Comparison of ENCODE assay signal across 7 cellular contexts in the genomic region with DNA sequence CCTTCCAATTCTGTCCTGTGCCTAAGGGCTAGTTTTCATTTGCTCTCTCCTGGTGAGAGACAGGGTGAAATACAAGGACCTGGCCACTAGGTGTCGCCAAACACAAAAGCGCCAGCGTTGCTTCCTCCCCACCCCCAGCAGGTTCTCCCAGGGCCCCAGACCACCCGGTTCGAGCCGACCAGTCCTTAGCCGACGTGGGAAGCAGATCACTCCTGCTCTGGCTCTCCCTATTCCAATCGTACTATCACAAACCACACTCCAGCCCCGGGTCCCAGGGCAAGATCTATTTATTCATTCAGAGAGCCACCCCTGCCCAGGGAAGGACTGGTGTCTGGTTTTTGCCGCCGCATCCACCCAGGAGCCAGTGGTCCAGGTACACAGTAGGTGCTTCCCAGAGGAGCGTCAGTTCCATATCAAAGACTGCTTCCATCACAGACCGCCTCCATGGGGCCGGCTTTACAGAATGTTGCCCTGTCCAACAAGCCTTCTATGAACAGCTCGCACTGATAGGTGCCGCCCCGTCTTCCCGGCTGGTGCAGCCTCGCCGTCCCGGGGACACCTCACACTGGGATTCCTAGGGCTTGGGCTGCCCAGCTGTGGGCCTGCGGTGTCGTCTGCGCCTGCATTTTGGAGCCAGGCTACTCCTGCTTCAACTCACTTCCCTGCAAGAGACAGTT. TPM values are rescaled to one million over a fixed set of nuclear protein-coding genes. Genes with fewer than 3 reads are reported as not detected.
DNase-seq lines count a peak whose midpoint lies in the region; ATAC-seq, FAIRE-seq and TF ChIP-seq lines count a peak whose summit lies in the region.

No MANE protein-coding gene starts in this region.

- DNase-seq in GM12891 (ENCODE audit: insufficient read length, low spot score) (peak; percentile 97), MG63 (peak; percentile 57), SKM-1 (lab: John Stamatoyannopoulos, UW; ENCODE audit: unreplicated experiment) (peak; percentile 58), cardiac muscle cell (ENCODE audit: low read depth in 1 of 2, low spot score in 1 of 2) (peak; percentile 82 to 90), upper lobe of left lung (peak; percentile 64 to 69)
- DNase-seq in activated naive CD8-positive, alpha-beta T cell treated with anti-CD3 and anti-CD28 coated beads, Interleukin-2, amount 10 ng/mL, durations not matched to agents 7 days and 5 days = peak; percentile 72

- 39 to 46% methylated on average over 10 to 25 of the region's 25 CpGs for WGBS in upper lobe of left lung, 2 donors

- FAIRE-seq in GM12891 (lab: Jason Lieb, UNC) = peak; percentile 90

- peak overlapping the region; percentile 28 for H3K4me2 ChIP-seq in parathyroid adenoma (ENCODE audit: low read length)

- H3K79me2 ChIP-seq in parathyroid adenoma = no peaks in the 10 kb centered on the region

- H3K9me3 ChIP-seq in MG63 (no peaks in the 10 kb centered on the region), cardiac muscle cell (ENCODE audit: low read depth) (no peaks in the 10 kb centered on the region), parathyroid adenoma (ENCODE audit: control insufficient read depth, low read length) (no peaks in the 10 kb centered on the region), upper lobe of left lung (no peaks in the 10 kb centered on the region)

- peaks cover 14% of the 10 kb centered on the region for H3K4me1 Mint-ChIP-seq in activated naive CD8-positive, alpha-beta T cell treated with anti-CD3 and anti-CD28 coated beads, Interleukin-2, amount 10 ng/mL, durations not matched to agents 7 days and 5 days

- H3K4me1 ChIP-seq in cardiac muscle cell (ENCODE audit: low read depth) (peaks cover 17% of the 10 kb centered on the region), parathyroid adenoma (no peaks in the 10 kb centered on the region), upper lobe of left lung (peaks cover 0 to 13% (median 7%) of the 10 kb centered on the region in 4 donors)

- H3K27me3 ChIP-seq in MG63 = no peaks in the 10 kb centered on the region
- H3K27me3 ChIP-seq in cardiac muscle cell = no peaks in the 10 kb centered on the region
- no peaks in the 10 kb centered on the region for H3K27me3 ChIP-seq in parathyroid adenoma (ENCODE audit: control insufficient read depth, insufficient read depth, low read length)
- H3K27me3 ChIP-seq in upper lobe of left lung = no peaks in the 10 kb centered on the region

- no peak for TF ChIP-seq POLR2A in GM12891 (IDR thresholded peaks at IDR 0.05; ENCODE audit: low read depth, low read length)
- no peak for TF ChIP-seq POLR2A in upper lobe of left lung (IDR thresholded peaks at IDR 0.05)

- no peaks in the 10 kb centered on the region for H3K36me3 Mint-ChIP-seq in activated naive CD8-positive, alpha-beta T cell treated with anti-CD3 and anti-CD28 coated beads, Interleukin-2, amount 10 ng/mL, durations not matched to agents 7 days and 5 days

- peak overlapping the region; percentile 62 for H3K27ac ChIP-seq in cardiac muscle cell
- H3K27ac ChIP-seq in parathyroid adenoma = no peak overlapping the region
- peak overlapping the region in 2 of 4 donors; percentile 13 to 40 for H3K27ac ChIP-seq in upper lobe of left lung

- H3K9me3 Mint-ChIP-seq in activated naive CD8-positive, alpha-beta T cell treated with anti-CD3 and anti-CD28 coated beads, Interleukin-2, amount 10 ng/mL, durations not matched to agents 7 days and 5 days = no peaks in the 10 kb centered on the region

- peak; percentile 90 for TF ChIP-seq CTCF in cardiac muscle cell (IDR thresholded peaks at IDR 0.05; ENCODE audit: low read depth, low read length)
- peak; percentile 74 for TF ChIP-seq CTCF in parathyroid adenoma (IDR thresholded peaks at IDR 0.05)
- peak; percentile 84 to 93 (median 88) for TF ChIP-seq CTCF in upper lobe of left lung (IDR thresholded peaks at IDR 0.05)

- ATAC-seq in activated naive CD8-positive, alpha-beta T cell treated with anti-CD3 and anti-CD28 coated beads, Interleukin-2, amount 10 ng/mL, durations not matched to agents 7 days and 5 days (ENCODE audit: low read depth) = peak; percentile 86
- ATAC-seq in upper lobe of left lung (ENCODE audit: low FRiP score in 2 of 2) = peak; percentile 80 to 90

- no peak overlapping the region for H2AFZ ChIP-seq in parathyroid adenoma

- H3K4me3 ChIP-seq in MG63 = no peak overlapping the region
- no peak overlapping the region for H3K4me3 ChIP-seq in cardiac muscle cell
- H3K4me3 ChIP-seq in parathyroid adenoma (ENCODE audit: low read depth, low read length) = no peak overlapping the region
- H3K4me3 ChIP-seq in upper lobe of left lung = no peak overlapping the region

- H3K27me3 Mint-ChIP-seq in activated naive CD8-positive, alpha-beta T cell treated with anti-CD3 and anti-CD28 coated beads, Interleukin-2, amount 10 ng/mL, durations not matched to agents 7 days and 5 days = no peaks in the 10 kb centered on the region

- peak overlapping the region; percentile 44 for H3K4me3 Mint-ChIP-seq in activated naive CD8-positive, alpha-beta T cell treated with anti-CD3 and anti-CD28 coated beads, Interleukin-2, amount 10 ng/mL, durations not matched to agents 7 days and 5 days

- no peak overlapping the region for H3K27ac Mint-ChIP-seq in activated naive CD8-positive, alpha-beta T cell treated with anti-CD3 and anti-CD28 coated beads, Interleukin-2, amount 10 ng/mL, durations not matched to agents 7 days and 5 days

- POLR2A ChIA-PET in activated naive CD8-positive, alpha-beta T cell treated with anti-CD3 and anti-CD28 coated beads, Interleukin-2, amount 10 ng/mL, durations not matched to agents 7 days and 5 days (lab: Charles Lee) = interaction anchor here (1.4 kb wide), 1 partner anchor 68 kb away, joined by 3 read pairs; a partner anchor contains a TSS

- H3K9ac ChIP-seq in parathyroid adenoma = no peak overlapping the region

- TF ChIP-seq EP300 in upper lobe of left lung (IDR thresholded peaks at IDR 0.05) = no peak

- H3K36me3 ChIP-seq in MG63 (no peaks in the 10 kb centered on the region), cardiac muscle cell (no peaks in the 10 kb centered on the region), parathyroid adenoma (ENCODE audit: control insufficient read depth, insufficient read depth, low read length) (no peaks in the 10 kb centered on the region), upper lobe of left lung (peaks cover 0 to 27% (median 14%) of the 10 kb centered on the region in 4 donors)

TF ChIP-seq in GM12891, 5 proteins besides CTCF, POLR2A, EP300 and RAD21:
- TF ChIP-seq SPI1 (IDR thresholded peaks at IDR 0.05; ENCODE audit: low read depth, low read length) (0 out of 2 replicates have a peak, but pooled peaks have one; percentile 6), TAF1 (IDR thresholded peaks at IDR 0.05; ENCODE audit: low read depth, low read length) (no peak), POU2F2 (IDR thresholded peaks at IDR 0.05; ENCODE audit: low read depth, low read length) (no peak), PAX5 (IDR thresholded peaks at IDR 0.05; ENCODE audit: insufficient read depth, low read length, severe bottlenecking) (no peak)

RNA-seq across cellular contexts. Expression of a gene that starts 35.0 kb away (rescaled TPM):
- 15.6 TPM for polyA plus RNA-seq in GM12891 (2012; ENCODE audit: low read depth, missing spikeins)
- 18.0 and 21.5 TPM in 2 replicates for total RNA-seq in MG63 (2014; rRNA removed; shearing (Covaris generic); ENCODE audit: low replicate concordance)
- total RNA-seq in activated naive CD8-positive, alpha-beta T cell treated with anti-CD3 and anti-CD28 coated beads, Interleukin-2, amount 10 ng/mL, durations not matched to agents 7 days and 5 days = 10 to 100 TPM; 15.8 to 17.0 TPM
- total RNA-seq in cardiac muscle cell (122 and 124 TPM in 2 replicates), upper lobe of left lung (10 to 100 TPM; 39.8 to 85.8 (median 73.1) TPM)
- polyA plus RNA-seq in cardiac muscle cell = 80.1 and 111 TPM in 2 replicates

RNA-seq across cellular contexts. Expression of a gene that starts 51.3 kb away (rescaled TPM):
- polyA plus RNA-seq in GM12891 (2012; ENCODE audit: low read depth, missing spikeins) = 34.9 TPM
- 31.7 and 43.6 TPM in 2 replicates for total RNA-seq in MG63 (2014; rRNA removed; shearing (Covaris generic); ENCODE audit: low replicate concordance)
- 100 to 1,000 TPM; 104 to 106 TPM for total RNA-seq in activated naive CD8-positive, alpha-beta T cell treated with anti-CD3 and anti-CD28 coated beads, Interleukin-2, amount 10 ng/mL, durations not matched to agents 7 days and 5 days
- 49.4 and 70.9 TPM in 2 replicates for total RNA-seq in cardiac muscle cell
- polyA plus RNA-seq in cardiac muscle cell = 81.5 and 95.1 TPM in 2 replicates
- total RNA-seq in upper lobe of left lung = 10 to 100 TPM; 35.6 to 82.7 (median 59.5) TPM
